Comparison of ENCODE assay signal across 2 cellular contexts in the genomic region with DNA sequence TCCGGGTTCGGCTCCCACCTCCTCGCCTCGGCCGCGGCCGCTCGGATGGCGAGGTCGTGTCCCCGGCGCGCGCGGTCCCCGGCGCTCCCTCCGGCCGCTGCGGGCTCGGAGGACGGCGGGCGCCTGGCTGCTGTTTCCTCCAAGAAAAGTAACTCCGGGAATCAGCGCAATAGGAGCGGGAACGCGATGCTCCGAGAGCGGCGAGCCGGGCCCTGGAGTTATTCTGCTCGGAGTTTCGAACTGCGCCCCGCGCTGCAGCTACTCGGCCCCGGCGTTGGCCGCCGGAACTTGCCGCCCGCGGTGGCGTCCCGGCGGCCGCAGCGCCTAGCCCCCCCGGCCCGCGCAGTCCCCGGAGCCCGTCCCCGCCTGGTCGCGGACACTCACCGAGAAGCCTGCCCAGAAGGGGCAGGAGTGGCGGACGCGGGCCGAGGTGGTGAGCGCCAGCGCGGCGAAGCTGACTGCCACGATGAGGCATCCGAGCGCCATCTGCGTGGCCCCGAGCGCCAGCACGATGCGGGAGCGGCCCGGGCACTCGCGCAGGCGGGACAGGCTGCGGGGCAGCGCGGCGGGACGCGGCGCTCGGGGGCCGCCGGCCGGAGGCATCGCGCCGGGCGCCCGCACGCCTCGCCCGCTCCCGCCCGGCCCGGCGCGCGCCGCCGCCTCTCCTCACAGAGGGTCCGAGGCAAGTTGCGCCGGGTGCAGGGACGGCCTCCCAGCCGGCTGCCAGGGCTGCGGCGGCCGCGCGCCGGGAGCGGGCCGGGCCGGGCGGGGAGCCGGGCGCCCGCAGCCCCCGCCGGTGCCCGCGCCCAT.
TF ChIP-seq lines count a peak whose summit lies in the region.

No MANE protein-coding gene starts in this region.

TF ChIP-seq in SK-N-SH, 30 proteins besides CTCF, POLR2A, EP300 and RAD21 (continued from another document):
- TF ChIP-seq, protein P1, sequence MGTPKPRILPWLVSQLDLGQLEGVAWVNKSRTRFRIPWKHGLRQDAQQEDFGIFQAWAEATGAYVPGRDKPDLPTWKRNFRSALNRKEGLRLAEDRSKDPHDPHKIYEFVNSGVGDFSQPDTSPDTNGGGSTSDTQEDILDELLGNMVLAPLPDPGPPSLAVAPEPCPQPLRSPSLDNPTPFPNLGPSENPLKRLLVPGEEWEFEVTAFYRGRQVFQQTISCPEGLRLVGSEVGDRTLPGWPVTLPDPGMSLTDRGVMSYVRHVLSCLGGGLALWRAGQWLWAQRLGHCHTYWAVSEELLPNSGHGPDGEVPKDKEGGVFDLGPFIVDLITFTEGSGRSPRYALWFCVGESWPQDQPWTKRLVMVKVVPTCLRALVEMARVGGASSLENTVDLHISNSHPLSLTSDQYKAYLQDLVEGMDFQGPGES (IDR thresholded peaks at IDR 0.05; ENCODE audit: low read depth, low read length): no peak
- TF ChIP-seq JUND (IDR thresholded peaks at IDR 0.05) (no peak), GATA2 (CRISPR knock-in tag; IDR thresholded peaks at IDR 0.05) (no peak), SIN3A (IDR thresholded peaks at IDR 0.05; ENCODE audit: borderline replicate concordance, low read depth, low read length) (no peak), YY1 (IDR thresholded peaks at IDR 0.05; ENCODE audit: low read depth) (no peak), MEF2A (IDR thresholded peaks at IDR 0.05; ENCODE audit: borderline replicate concordance, low read depth) (no peak), NFIC (IDR thresholded peaks at IDR 0.05; ENCODE audit: borderline replicate concordance) (no peak), GABPA (IDR thresholded peaks at IDR 0.05; ENCODE audit: low read depth) (no peak)
- TF ChIP-seq, protein P2, sequence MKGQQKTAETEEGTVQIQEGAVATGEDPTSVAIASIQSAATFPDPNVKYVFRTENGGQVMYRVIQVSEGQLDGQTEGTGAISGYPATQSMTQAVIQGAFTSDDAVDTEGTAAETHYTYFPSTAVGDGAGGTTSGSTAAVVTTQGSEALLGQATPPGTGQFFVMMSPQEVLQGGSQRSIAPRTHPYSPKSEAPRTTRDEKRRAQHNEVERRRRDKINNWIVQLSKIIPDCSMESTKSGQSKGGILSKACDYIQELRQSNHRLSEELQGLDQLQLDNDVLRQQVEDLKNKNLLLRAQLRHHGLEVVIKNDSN (IDR thresholded peaks at IDR 0.05; ENCODE audit: borderline replicate concordance, low read depth): no peak
- TF ChIP-seq, protein P3, sequence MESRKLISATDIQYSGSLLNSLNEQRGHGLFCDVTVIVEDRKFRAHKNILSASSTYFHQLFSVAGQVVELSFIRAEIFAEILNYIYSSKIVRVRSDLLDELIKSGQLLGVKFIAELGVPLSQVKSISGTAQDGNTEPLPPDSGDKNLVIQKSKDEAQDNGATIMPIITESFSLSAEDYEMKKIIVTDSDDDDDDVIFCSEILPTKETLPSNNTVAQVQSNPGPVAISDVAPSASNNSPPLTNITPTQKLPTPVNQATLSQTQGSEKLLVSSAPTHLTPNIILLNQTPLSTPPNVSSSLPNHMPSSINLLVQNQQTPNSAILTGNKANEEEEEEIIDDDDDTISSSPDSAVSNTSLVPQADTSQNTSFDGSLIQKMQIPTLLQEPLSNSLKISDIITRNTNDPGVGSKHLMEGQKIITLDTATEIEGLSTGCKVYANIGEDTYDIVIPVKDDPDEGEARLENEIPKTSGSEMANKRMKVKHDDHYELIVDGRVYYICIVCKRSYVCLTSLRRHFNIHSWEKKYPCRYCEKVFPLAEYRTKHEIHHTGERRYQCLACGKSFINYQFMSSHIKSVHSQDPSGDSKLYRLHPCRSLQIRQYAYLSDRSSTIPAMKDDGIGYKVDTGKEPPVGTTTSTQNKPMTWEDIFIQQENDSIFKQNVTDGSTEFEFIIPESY (IDR thresholded peaks at IDR 0.05; ENCODE audit: borderline replicate concordance, low read depth): no peak

TF ChIP-seq in SK-N-SH treated with all-trans-retinoic acid at 6 μM for 48 hours, 23 proteins besides CTCF, POLR2A, EP300 and RAD21 (continued from another document):
- TF ChIP-seq, protein P4, sequence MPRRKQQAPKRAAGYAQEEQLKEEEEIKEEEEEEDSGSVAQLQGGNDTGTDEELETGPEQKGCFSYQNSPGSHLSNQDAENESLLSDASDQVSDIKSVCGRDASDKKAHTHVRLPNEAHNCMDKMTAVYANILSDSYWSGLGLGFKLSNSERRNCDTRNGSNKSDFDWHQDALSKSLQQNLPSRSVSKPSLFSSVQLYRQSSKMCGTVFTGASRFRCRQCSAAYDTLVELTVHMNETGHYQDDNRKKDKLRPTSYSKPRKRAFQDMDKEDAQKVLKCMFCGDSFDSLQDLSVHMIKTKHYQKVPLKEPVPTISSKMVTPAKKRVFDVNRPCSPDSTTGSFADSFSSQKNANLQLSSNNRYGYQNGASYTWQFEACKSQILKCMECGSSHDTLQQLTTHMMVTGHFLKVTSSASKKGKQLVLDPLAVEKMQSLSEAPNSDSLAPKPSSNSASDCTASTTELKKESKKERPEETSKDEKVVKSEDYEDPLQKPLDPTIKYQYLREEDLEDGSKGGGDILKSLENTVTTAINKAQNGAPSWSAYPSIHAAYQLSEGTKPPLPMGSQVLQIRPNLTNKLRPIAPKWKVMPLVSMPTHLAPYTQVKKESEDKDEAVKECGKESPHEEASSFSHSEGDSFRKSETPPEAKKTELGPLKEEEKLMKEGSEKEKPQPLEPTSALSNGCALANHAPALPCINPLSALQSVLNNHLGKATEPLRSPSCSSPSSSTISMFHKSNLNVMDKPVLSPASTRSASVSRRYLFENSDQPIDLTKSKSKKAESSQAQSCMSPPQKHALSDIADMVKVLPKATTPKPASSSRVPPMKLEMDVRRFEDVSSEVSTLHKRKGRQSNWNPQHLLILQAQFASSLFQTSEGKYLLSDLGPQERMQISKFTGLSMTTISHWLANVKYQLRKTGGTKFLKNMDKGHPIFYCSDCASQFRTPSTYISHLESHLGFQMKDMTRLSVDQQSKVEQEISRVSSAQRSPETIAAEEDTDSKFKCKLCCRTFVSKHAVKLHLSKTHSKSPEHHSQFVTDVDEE (CRISPR knock-in tag; IDR thresholded peaks at IDR 0.05): no peak
- TF ChIP-seq OSR1 (CRISPR knock-in tag; IDR thresholded peaks at IDR 0.05) (no peak), CSDC2 (CRISPR knock-in tag; IDR thresholded peaks at IDR 0.05) (no peak), TOX (CRISPR knock-in tag; IDR thresholded peaks at IDR 0.05; ENCODE audit: borderline replicate concordance) (no peak), PPARA (CRISPR knock-in tag; IDR thresholded peaks at IDR 0.05; ENCODE audit: borderline replicate concordance) (no peak), ESRRG (CRISPR knock-in tag; IDR thresholded peaks at IDR 0.05) (no peak), BACH2 (CRISPR knock-in tag; IDR thresholded peaks at IDR 0.05; ENCODE audit: borderline replicate concordance) (no peak), ZFP3 (CRISPR knock-in tag; IDR thresholded peaks at IDR 0.05) (no peak)
- TF ChIP-seq, protein P5, sequence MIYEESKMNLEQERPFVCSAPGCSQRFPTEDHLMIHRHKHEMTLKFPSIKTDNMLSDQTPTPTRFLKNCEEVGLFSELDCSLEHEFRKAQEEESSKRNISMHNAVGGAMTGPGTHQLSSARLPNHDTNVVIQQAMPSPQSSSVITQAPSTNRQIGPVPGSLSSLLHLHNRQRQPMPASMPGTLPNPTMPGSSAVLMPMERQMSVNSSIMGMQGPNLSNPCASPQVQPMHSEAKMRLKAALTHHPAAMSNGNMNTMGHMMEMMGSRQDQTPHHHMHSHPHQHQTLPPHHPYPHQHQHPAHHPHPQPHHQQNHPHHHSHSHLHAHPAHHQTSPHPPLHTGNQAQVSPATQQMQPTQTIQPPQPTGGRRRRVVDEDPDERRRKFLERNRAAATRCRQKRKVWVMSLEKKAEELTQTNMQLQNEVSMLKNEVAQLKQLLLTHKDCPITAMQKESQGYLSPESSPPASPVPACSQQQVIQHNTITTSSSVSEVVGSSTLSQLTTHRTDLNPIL (CRISPR knock-in tag; IDR thresholded peaks at IDR 0.05; ENCODE audit: low read depth): no peak
- TF ChIP-seq, protein P6, sequence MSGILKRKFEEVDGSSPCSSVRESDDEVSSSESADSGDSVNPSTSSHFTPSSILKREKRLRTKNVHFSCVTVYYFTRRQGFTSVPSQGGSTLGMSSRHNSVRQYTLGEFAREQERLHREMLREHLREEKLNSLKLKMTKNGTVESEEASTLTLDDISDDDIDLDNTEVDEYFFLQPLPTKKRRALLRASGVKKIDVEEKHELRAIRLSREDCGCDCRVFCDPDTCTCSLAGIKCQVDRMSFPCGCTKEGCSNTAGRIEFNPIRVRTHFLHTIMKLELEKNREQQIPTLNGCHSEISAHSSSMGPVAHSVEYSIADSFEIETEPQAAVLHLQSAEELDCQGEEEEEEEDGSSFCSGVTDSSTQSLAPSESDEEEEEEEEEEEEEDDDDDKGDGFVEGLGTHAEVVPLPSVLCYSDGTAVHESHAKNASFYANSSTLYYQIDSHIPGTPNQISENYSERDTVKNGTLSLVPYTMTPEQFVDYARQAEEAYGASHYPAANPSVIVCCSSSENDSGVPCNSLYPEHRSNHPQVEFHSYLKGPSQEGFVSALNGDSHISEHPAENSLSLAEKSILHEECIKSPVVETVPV (CRISPR knock-in tag; IDR thresholded peaks at IDR 0.05): no peak
